Comparison of ENCODE assay signal across 1 cellular context in genomic region chr11:125519865-125520834, GRCh38.
A peak's percentile ranks its signal among the peaks of the same experiment; 100 is the strongest.
TF ChIP-seq lines count a peak whose summit lies in the region.

No MANE protein-coding gene starts in this region.

TF ChIP-seq in K562, 482 proteins besides CTCF, POLR2A, EP300 and RAD21 (continues in another document):
- TF ChIP-seq TOE1 (IDR thresholded peaks at IDR 0.05; ENCODE audit: borderline replicate concordance) (no peak), TOE1 (CRISPR knock-in tag; IDR thresholded peaks at IDR 0.05; ENCODE audit: borderline replicate concordance, low read depth) (no peak), CTBP1 (IDR thresholded peaks at IDR 0.05; ENCODE audit: borderline replicate concordance) (no peak), ARID3A (IDR thresholded peaks at IDR 0.05; ENCODE audit: borderline replicate concordance, low read depth, low read length) (no peak), CHCHD3 (CRISPR knock-in tag; IDR thresholded peaks at IDR 0.05) (no peak), TCF7 (IDR thresholded peaks at IDR 0.05; ENCODE audit: borderline replicate concordance) (no peak), KLF16 (IDR thresholded peaks at IDR 0.05) (no peak), GATAD2A (IDR thresholded peaks at IDR 0.05) (no peak), ERF (CRISPR knock-in tag; IDR thresholded peaks at IDR 0.05) (no peak), NCOA2 (IDR thresholded peaks at IDR 0.05; ENCODE audit: partially characterized antibody in 2 of 2) (no peak), CBX5 (IDR thresholded peaks at IDR 0.05; ENCODE audit: borderline replicate concordance, low read depth) (peak; percentile 32; the same call in 1 of the 2 replicates), ZNF121 (CRISPR knock-in tag; conservative IDR thresholded peaks at IDR 0.05) (no peak), SLC30A9 (CRISPR knock-in tag; IDR thresholded peaks at IDR 0.05) (no peak), ZNF586 (CRISPR knock-in tag; conservative IDR thresholded peaks at IDR 0.05) (no peak), ZNF696 (CRISPR knock-in tag; conservative IDR thresholded peaks at IDR 0.05) (no peak), U2AF1 (optimal IDR thresholded peaks at IDR 0.05; ENCODE audit: low read depth, low read length) (no peak), PML (IDR thresholded peaks at IDR 0.05; ENCODE audit: low read length) (no peak), ZNF407 (IDR thresholded peaks at IDR 0.05; ENCODE audit: low read depth) (no peak), CSDE1 (IDR thresholded peaks at IDR 0.05) (no peak), NR2F6 (CRISPR knock-in tag; IDR thresholded peaks at IDR 0.05) (no peak), HDAC3 (IDR thresholded peaks at IDR 0.05; ENCODE audit: borderline replicate concordance, partially characterized antibody) (no peak), XRCC4 (IDR thresholded peaks at IDR 0.05; ENCODE audit: extremely low read depth, insufficient read depth, insufficient read length) (no peak), ZNF316 (IDR thresholded peaks at IDR 0.05) (0 out of 2 replicates have a peak, but pooled peaks have one; percentile 17), JUNB (CRISPR knock-in tag; conservative IDR thresholded peaks at IDR 0.05) (no peak), SRSF3 (IDR thresholded peaks at IDR 0.05; ENCODE audit: insufficient read depth, low read length) (no peak), ZNF79 (CRISPR knock-in tag; IDR thresholded peaks at IDR 0.05; ENCODE audit: low read depth) (no peak), ZSCAN32 (CRISPR knock-in tag; IDR thresholded peaks at IDR 0.05) (no peak)
- TF ChIP-seq, protein P1, sequence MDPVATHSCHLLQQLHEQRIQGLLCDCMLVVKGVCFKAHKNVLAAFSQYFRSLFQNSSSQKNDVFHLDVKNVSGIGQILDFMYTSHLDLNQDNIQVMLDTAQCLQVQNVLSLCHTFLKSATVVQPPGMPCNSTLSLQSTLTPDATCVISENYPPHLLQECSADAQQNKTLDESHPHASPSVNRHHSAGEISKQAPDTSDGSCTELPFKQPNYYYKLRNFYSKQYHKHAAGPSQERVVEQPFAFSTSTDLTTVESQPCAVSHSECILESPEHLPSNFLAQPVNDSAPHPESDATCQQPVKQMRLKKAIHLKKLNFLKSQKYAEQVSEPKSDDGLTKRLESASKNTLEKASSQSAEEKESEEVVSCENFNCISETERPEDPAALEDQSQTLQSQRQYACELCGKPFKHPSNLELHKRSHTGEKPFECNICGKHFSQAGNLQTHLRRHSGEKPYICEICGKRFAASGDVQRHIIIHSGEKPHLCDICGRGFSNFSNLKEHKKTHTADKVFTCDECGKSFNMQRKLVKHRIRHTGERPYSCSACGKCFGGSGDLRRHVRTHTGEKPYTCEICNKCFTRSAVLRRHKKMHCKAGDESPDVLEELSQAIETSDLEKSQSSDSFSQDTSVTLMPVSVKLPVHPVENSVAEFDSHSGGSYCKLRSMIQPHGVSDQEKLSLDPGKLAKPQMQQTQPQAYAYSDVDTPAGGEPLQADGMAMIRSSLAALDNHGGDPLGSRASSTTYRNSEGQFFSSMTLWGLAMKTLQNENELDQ (CRISPR knock-in tag; IDR thresholded peaks at IDR 0.05; ENCODE audit: borderline replicate concordance): no peak
- TF ChIP-seq, protein P2, sequence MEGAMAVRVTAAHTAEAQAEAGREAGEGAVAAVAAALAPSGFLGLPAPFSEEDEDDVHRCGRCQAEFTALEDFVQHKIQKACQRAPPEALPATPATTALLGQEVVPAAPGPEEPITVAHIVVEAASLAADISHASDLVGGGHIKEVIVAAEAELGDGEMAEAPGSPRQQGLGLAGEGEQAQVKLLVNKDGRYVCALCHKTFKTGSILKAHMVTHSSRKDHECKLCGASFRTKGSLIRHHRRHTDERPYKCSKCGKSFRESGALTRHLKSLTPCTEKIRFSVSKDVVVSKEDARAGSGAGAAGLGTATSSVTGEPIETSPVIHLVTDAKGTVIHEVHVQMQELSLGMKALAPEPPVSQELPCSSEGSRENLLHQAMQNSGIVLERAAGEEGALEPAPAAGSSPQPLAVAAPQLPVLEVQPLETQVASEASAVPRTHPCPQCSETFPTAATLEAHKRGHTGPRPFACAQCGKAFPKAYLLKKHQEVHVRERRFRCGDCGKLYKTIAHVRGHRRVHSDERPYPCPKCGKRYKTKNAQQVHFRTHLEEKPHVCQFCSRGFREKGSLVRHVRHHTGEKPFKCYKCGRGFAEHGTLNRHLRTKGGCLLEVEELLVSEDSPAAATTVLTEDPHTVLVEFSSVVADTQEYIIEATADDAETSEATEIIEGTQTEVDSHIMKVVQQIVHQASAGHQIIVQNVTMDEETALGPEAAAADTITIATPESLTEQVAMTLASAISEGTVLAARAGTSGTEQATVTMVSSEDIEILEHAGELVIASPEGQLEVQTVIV (CRISPR knock-in tag; IDR thresholded peaks at IDR 0.05; ENCODE audit: borderline replicate concordance): no peak
- TF ChIP-seq, protein P3, sequence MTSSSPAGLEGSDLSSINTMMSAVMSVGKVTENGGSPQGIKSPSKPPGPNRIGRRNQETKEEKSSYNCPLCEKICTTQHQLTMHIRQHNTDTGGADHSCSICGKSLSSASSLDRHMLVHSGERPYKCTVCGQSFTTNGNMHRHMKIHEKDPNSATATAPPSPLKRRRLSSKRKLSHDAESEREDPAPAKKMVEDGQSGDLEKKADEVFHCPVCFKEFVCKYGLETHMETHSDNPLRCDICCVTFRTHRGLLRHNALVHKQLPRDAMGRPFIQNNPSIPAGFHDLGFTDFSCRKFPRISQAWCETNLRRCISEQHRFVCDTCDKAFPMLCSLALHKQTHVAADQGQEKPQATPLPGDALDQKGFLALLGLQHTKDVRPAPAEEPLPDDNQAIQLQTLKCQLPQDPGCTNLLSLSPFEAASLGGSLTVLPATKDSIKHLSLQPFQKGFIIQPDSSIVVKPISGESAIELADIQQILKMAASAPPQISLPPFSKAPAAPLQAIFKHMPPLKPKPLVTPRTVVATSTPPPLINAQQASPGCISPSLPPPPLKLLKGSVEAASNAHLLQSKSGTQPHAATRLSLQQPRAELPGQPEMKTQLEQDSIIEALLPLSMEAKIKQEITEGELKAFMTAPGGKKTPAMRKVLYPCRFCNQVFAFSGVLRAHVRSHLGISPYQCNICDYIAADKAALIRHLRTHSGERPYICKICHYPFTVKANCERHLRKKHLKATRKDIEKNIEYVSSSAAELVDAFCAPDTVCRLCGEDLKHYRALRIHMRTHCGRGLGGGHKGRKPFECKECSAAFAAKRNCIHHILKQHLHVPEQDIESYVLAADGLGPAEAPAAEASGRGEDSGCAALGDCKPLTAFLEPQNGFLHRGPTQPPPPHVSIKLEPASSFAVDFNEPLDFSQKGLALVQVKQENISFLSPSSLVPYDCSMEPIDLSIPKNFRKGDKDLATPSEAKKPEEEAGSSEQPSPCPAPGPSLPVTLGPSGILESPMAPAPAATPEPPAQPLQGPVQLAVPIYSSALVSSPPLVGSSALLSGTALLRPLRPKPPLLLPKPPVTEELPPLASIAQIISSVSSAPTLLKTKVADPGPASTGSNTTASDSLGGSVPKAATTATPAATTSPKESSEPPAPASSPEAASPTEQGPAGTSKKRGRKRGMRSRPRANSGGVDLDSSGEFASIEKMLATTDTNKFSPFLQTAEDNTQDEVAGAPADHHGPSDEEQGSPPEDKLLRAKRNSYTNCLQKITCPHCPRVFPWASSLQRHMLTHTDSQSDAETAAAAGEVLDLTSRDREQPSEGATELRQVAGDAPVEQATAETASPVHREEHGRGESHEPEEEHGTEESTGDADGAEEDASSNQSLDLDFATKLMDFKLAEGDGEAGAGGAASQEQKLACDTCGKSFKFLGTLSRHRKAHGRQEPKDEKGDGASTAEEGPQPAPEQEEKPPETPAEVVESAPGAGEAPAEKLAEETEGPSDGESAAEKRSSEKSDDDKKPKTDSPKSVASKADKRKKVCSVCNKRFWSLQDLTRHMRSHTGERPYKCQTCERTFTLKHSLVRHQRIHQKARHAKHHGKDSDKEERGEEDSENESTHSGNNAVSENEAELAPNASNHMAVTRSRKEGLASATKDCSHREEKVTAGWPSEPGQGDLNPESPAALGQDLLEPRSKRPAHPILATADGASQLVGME (CRISPR knock-in tag; IDR thresholded peaks at IDR 0.05): no peak
- TF ChIP-seq, protein P4, sequence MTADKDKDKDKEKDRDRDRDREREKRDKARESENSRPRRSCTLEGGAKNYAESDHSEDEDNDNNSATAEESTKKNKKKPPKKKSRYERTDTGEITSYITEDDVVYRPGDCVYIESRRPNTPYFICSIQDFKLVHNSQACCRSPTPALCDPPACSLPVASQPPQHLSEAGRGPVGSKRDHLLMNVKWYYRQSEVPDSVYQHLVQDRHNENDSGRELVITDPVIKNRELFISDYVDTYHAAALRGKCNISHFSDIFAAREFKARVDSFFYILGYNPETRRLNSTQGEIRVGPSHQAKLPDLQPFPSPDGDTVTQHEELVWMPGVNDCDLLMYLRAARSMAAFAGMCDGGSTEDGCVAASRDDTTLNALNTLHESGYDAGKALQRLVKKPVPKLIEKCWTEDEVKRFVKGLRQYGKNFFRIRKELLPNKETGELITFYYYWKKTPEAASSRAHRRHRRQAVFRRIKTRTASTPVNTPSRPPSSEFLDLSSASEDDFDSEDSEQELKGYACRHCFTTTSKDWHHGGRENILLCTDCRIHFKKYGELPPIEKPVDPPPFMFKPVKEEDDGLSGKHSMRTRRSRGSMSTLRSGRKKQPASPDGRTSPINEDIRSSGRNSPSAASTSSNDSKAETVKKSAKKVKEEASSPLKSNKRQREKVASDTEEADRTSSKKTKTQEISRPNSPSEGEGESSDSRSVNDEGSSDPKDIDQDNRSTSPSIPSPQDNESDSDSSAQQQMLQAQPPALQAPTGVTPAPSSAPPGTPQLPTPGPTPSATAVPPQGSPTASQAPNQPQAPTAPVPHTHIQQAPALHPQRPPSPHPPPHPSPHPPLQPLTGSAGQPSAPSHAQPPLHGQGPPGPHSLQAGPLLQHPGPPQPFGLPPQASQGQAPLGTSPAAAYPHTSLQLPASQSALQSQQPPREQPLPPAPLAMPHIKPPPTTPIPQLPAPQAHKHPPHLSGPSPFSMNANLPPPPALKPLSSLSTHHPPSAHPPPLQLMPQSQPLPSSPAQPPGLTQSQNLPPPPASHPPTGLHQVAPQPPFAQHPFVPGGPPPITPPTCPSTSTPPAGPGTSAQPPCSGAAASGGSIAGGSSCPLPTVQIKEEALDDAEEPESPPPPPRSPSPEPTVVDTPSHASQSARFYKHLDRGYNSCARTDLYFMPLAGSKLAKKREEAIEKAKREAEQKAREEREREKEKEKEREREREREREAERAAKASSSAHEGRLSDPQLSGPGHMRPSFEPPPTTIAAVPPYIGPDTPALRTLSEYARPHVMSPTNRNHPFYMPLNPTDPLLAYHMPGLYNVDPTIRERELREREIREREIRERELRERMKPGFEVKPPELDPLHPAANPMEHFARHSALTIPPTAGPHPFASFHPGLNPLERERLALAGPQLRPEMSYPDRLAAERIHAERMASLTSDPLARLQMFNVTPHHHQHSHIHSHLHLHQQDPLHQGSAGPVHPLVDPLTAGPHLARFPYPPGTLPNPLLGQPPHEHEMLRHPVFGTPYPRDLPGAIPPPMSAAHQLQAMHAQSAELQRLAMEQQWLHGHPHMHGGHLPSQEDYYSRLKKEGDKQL (CRISPR knock-in tag; IDR thresholded peaks at IDR 0.05; ENCODE audit: borderline replicate concordance): no peak
